In the genomic region with DNA sequence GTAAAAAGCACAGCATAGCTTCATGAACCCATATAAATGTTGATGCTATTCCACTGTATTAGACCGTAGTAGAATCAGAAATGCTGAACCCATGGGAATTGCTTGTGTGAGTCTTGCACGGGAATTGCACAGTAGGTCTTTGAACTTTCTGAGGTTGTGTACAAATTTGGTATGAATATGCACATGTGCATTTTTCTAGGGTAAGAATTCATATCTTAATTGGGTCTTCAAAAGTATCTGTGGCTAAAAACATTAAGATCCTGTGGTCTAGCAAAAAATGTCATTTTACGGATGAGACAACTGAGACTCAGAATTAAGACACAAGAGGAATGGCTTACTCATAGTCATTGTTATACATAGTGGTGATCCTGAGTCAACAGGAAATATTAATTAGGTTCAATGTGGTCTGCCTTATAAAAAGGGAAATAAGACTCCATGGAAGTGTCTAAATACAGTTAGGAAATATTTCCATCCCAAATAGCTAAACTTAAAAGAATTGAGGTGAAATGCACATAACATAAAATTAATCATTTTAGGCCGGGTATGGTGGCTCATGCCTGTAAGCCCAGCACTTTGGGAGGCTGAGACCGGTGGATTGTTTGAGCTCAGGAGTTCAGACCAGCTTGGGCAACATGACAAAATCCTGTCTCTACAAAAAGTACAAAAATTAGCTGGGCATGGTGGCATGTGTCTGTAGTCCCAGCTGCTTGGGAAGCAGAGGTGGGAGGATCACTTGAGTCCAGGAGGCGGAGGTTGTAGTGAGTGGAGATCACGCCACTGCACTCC, we compare ENCODE assay signal across 11 cellular contexts. TPM values are rescaled to one million over a fixed set of nuclear protein-coding genes. Genes with fewer than 3 reads are reported as not detected.
A peak's percentile ranks its signal among the peaks of the same experiment; 100 is the strongest.
DNase-seq lines count a peak whose midpoint lies in the region; ATAC-seq and TF ChIP-seq lines count a peak whose summit lies in the region.
"Had no signal": no experiment of that assay in that cellular context is flagged by ENCODE, and none has a peak within 500 bp of the region (broad histone marks: within the 10 kb centered on the region; RNA-seq: fewer than 3 reads in every experiment).

No MANE protein-coding gene starts in this region.

- H3K79me2 ChIP-seq in GM23338 (replicated peaks; ENCODE audit: insufficient read depth) = peaks cover 100% of the 10 kb centered on the region

- no peaks in the 10 kb centered on the region for H3K27me3 Mint-ChIP-seq in GM23338 (ENCODE audit: insufficient read depth, low read depth, poor library complexity)
- no peaks in the 10 kb centered on the region for H3K27me3 Mint-ChIP-seq in activated T-helper 17 cell treated with anti-CD3 and anti-CD28 coated beads, Interleukin-2, amount 50 U/mL, for 72 hours

- no peak for TF ChIP-seq CTCF in GM23338 (conservative IDR thresholded peaks at IDR 0.05; ENCODE audit: low read depth in 2 of 2)

- peaks cover 8% of the 10 kb centered on the region; the same call in 2 of the 3 replicates for H3K4me1 Mint-ChIP-seq in GM23338
- H3K4me1 Mint-ChIP-seq in activated T-helper 17 cell treated with anti-CD3 and anti-CD28 coated beads, Interleukin-2, amount 50 U/mL, for 72 hours = peaks cover 16% of the 10 kb centered on the region

- peaks cover 4% of the 10 kb centered on the region; the same call in 1 of the 3 replicates for H3K36me3 Mint-ChIP-seq in GM23338 (ENCODE audit: low read depth)
- peaks cover 29% of the 10 kb centered on the region for H3K36me3 Mint-ChIP-seq in activated T-helper 17 cell treated with anti-CD3 and anti-CD28 coated beads, Interleukin-2, amount 50 U/mL, for 72 hours (ENCODE audit: low read depth)

- ATAC-seq in GM23338 (no peak), GM21529 (IDR thresholded peaks at IDR 0.05; ENCODE audit: unreplicated experiment) (no peak), HG02610 (IDR thresholded peaks at IDR 0.05; ENCODE audit: unreplicated experiment) (no peak), HG02571 (IDR thresholded peaks at IDR 0.05; ENCODE audit: unreplicated experiment) (no peak)
- ATAC-seq in activated T-helper 17 cell treated with anti-CD3 and anti-CD28 coated beads, Interleukin-2, amount 50 U/mL, for 72 hours (replicated peaks) = peak; percentile 98

- H3F3A ChIP-seq in GM23338 (replicated peaks; ENCODE audit: low read depth) = 0 out of 2 replicates have a peak, but pooled peaks cover 7% of the 10 kb centered on the region

- no peak overlapping the region for H3K4me3 ChIP-seq in GM23338

- no peak overlapping the region for H3K4me3 Mint-ChIP-seq in GM23338
- H3K4me3 Mint-ChIP-seq in activated T-helper 17 cell treated with anti-CD3 and anti-CD28 coated beads, Interleukin-2, amount 50 U/mL, for 72 hours = peak overlapping the region; percentile 43

- no peaks in the 10 kb centered on the region for H3K27me3 ChIP-seq in GM23338 (ENCODE audit: insufficient read depth)

- no peak overlapping the region for H3K4me2 ChIP-seq in GM23338

- H3K27ac Mint-ChIP-seq in GM23338 = peak overlapping the region; percentile 61; the same call in 1 of the 2 replicates
- H3K27ac Mint-ChIP-seq in activated T-helper 17 cell treated with anti-CD3 and anti-CD28 coated beads, Interleukin-2, amount 50 U/mL, for 72 hours = peak overlapping the region; percentile 80

- H3K9me2 ChIP-seq in GM23338 (ENCODE audit: insufficient read depth) = no peaks in the 10 kb centered on the region

- 0 out of 2 replicates have a peak overlapping the region, but pooled peaks have one; percentile 11 for H3K27ac ChIP-seq in GM23338 (ENCODE audit: low read depth)

- peaks cover 63% of the 10 kb centered on the region for H4K20me1 ChIP-seq in GM23338 (replicated peaks; ENCODE audit: insufficient read depth)

- no peaks in the 10 kb centered on the region for H3K4me1 ChIP-seq in GM23338 (ENCODE audit: insufficient read depth)

- H3K9me3 Mint-ChIP-seq in GM23338 = no peaks in the 10 kb centered on the region
- H3K9me3 Mint-ChIP-seq in activated T-helper 17 cell treated with anti-CD3 and anti-CD28 coated beads, Interleukin-2, amount 50 U/mL, for 72 hours = no peaks in the 10 kb centered on the region

- no peak overlapping the region for H2AFZ ChIP-seq in GM23338

- peak; percentile 87 for DNase-seq in AG08395 (ENCODE audit: low spot score)
- DNase-seq in GM23338 (ENCODE audit: low spot score) = no peak
- peak; percentile 64 for DNase-seq in hepatic stellate cell (ENCODE audit: low spot score)
- no peak for DNase-seq in NK-92 (lab: John Stamatoyannopoulos, UW; ENCODE audit: unreplicated experiment)
- DNase-seq: left cardiac atrium; NCI-H1694; stimulated activated CD4-positive, alpha-beta T cell treated with anti-CD3 and anti-CD28 coated beads, Interleukin-2, amount 100 ng/mL, for 24 hours had no signal

- H3K36me3 ChIP-seq in GM23338 (ENCODE audit: insufficient read depth) = no peaks in the 10 kb centered on the region

TF ChIP-seq in GM23338, 12 proteins besides CTCF, POLR2A, EP300 and RAD21:
- TF ChIP-seq EZH2phosphoT487 (IDR thresholded peaks at IDR 0.05; ENCODE audit: unreplicated experiment) = no peak

RNA-seq across cellular contexts. Expression of gene TAOK1, which starts 22.8 kb away (rescaled TPM):
- total RNA-seq in GM23338 (2014; rRNA removed; shearing (Covaris generic)) = 63.3 and 69.8 TPM in 2 replicates
- 18.2 and 19.4 TPM in 2 replicates for polyA plus RNA-seq in GM23338 (2016; fragmentation: Nextera tagmentation; extraction: Ambion mirVana)
- total RNA-seq in activated T-helper 17 cell treated with anti-CD3 and anti-CD28 coated beads, Interleukin-2, amount 50 U/mL, for 72 hours = 10 to 100 TPM; 40.0 to 42.0 TPM

Comparison
In these comparisons a context has a peak if more than half of its experiments do, and no peak if none do; other contexts are left out.
1. DNase-seq: peak in AG08395 (single experiment) and hepatic stellate cell (single experiment); none in GM23338 (single experiment) and NK-92 (single experiment).